In the genomic region with DNA sequence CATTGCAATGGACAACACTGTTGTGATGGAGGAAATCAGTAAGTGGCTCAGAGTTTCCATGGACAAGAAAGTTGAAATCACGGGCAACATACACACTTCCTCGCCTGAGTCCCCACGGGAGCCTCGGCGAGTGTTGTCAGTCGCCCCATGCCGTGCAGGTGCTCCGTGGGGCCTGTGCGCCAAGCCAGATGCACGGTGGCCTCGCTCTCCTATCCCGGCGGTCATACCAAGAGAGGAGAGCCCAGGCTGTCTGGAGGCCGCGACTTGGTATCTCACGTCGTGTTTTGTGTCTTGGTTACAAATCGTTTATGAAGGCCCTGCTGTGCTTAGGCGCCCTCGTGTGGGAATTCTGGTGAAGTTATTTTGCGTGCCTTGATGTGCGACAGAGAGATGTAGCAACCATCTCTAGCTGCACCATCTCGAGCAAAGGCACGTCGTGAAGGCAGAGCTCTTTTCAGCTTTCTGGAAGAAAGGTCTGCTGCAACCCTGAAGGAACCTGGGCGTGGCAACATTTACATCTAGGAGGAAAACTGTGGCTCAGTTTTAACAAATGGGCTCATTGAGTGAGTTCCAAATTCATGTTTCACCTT, we compare ENCODE assay signal across 1 cellular context.
TF ChIP-seq lines count a peak whose summit lies in the region.

No MANE protein-coding gene starts in this region.

TF ChIP-seq in HCT116, 20 proteins besides CTCF, POLR2A, EP300 and RAD21 (continued from another document):
- TF ChIP-seq, protein P1, sequence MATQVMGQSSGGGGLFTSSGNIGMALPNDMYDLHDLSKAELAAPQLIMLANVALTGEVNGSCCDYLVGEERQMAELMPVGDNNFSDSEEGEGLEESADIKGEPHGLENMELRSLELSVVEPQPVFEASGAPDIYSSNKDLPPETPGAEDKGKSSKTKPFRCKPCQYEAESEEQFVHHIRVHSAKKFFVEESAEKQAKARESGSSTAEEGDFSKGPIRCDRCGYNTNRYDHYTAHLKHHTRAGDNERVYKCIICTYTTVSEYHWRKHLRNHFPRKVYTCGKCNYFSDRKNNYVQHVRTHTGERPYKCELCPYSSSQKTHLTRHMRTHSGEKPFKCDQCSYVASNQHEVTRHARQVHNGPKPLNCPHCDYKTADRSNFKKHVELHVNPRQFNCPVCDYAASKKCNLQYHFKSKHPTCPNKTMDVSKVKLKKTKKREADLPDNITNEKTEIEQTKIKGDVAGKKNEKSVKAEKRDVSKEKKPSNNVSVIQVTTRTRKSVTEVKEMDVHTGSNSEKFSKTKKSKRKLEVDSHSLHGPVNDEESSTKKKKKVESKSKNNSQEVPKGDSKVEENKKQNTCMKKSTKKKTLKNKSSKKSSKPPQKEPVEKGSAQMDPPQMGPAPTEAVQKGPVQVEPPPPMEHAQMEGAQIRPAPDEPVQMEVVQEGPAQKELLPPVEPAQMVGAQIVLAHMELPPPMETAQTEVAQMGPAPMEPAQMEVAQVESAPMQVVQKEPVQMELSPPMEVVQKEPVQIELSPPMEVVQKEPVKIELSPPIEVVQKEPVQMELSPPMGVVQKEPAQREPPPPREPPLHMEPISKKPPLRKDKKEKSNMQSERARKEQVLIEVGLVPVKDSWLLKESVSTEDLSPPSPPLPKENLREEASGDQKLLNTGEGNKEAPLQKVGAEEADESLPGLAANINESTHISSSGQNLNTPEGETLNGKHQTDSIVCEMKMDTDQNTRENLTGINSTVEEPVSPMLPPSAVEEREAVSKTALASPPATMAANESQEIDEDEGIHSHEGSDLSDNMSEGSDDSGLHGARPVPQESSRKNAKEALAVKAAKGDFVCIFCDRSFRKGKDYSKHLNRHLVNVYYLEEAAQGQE (IDR thresholded peaks at IDR 0.05; ENCODE audit: low read depth), result no peak
- no peak for TF ChIP-seq EGR1 (IDR thresholded peaks at IDR 0.05; ENCODE audit: low read depth)
TF ChIP-seq in HCT116: peak in this region for 0.
